ENCODE assay signal across 32 cellular contexts in the genomic region with DNA sequence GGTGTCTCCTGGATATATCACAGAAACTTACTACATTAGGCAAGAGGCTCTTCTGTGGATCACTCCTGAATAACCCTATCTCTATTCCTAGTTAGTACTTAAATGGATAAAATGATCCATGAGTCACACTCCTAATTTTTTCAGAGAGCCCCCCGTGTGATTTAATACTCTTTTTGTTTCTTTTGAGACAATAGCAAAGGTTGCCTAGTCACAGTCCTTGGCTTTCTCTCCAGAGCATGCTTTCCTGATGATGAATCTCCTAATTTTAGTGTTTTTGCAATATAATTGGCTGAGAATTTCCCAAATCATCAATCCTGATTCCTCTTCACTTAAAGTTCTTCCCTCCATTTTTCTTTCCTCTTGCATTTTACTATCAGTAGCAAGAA.
DNase-seq lines count a peak whose midpoint lies in the region; ATAC-seq and TF ChIP-seq lines count a peak whose summit lies in the region.
"Had no signal": no experiment of that assay in that cellular context is flagged by ENCODE, and none has a peak within 500 bp of the region (broad histone marks: within the 10 kb centered on the region; RNA-seq: fewer than 3 reads in every experiment).

No MANE protein-coding gene starts in this region.

- no peaks in the 10 kb centered on the region for H3K4me1 ChIP-seq in osteoblast (ENCODE audit: insufficient read depth, low read length)
- H3K4me1 ChIP-seq: esophagus muscularis mucosa, psoas muscle had no signal

- H3K4me3 Mint-ChIP-seq in central memory CD8-positive, alpha-beta T cell, result no peak overlapping the region
- H3K4me3 Mint-ChIP-seq in stimulated activated naive CD8-positive, alpha-beta T cell treated with anti-CD3 and anti-CD28 coated beads, Interleukin-15, amount 100 ng/mL, for 72 hours, result no peak overlapping the region
- H3K4me3 Mint-ChIP-seq: activated B cell treated with CpG ODN at 0.5 μM for 24 hours; activated naive CD8-positive, alpha-beta T cell treated with anti-CD3 and anti-CD28 coated beads, Interleukin-2, amount 10 ng/mL, durations not matched to agents 7 days and 5 days; endodermal cell; immature natural killer cell; natural killer cell; T-cell had no signal

- no peaks in the 10 kb centered on the region for H3K9me3 Mint-ChIP-seq in central memory CD8-positive, alpha-beta T cell
- no peaks in the 10 kb centered on the region for H3K9me3 Mint-ChIP-seq in stimulated activated naive CD8-positive, alpha-beta T cell treated with anti-CD3 and anti-CD28 coated beads, Interleukin-15, amount 100 ng/mL, for 72 hours
- H3K9me3 Mint-ChIP-seq: activated B cell treated with CpG ODN at 0.5 μM for 24 hours, natural killer cell, T-cell had no signal

- H3K4me2 ChIP-seq in osteoblast (ENCODE audit: insufficient read depth, low read length), result no peak overlapping the region

- no peak overlapping the region for H2AFZ ChIP-seq in osteoblast (ENCODE audit: low read length)

- peak; percentile 27 for DNase-seq in GM03348 (ENCODE audit: low spot score)
- DNase-seq in M059J (ENCODE audit: low read depth), result peak; percentile 29
- no peak for DNase-seq in central memory CD8-positive, alpha-beta T cell (ENCODE audit: low spot score in 2 of 2)
- DNase-seq in osteoblast (ENCODE audit: insufficient read length, low spot score, missing footprints), result peak; percentile 23
- DNase-seq in stimulated activated CD4-positive, alpha-beta T cell treated with anti-CD3 and anti-CD28 coated beads, Interleukin-4, amount 100 ng/mL, for 4 hours, result no peak
- no peak for DNase-seq in stimulated activated naive CD8-positive, alpha-beta T cell treated with anti-CD3 and anti-CD28 coated beads, Interleukin-15, amount 100 ng/mL, for 72 hours
- DNase-seq in stimulated activated CD4-positive, alpha-beta T cell treated with anti-CD3 and anti-CD28 coated beads, Interleukin-4, amount 100 ng/mL, for 1 hour, result no peak
- DNase-seq: activated B cell treated with CpG ODN at 0.5 μM for 24 hours; activated CD4-positive, alpha-beta T cell treated with anti-CD3 and anti-CD28 coated beads, Interleukin-2, amount 50 U/mL, for 48 hours; activated gamma-delta T cell treated with Interleukin-2 at 50 U/mL for 16 hours; activated naive CD8-positive, alpha-beta T cell treated with anti-CD3 and anti-CD28 coated beads, Interleukin-2, amount 10 ng/mL, durations not matched to agents 7 days and 5 days; activated T-cell treated with anti-CD3 and anti-CD28 coated beads, Interleukin-2, amount 50 U/mL, for 48 hours; aorta; dermis blood vessel endothelial cell; DMS153; endodermal cell; immature natural killer cell; left cardiac atrium; natural killer cell; NCI-H146; NCI-H446 treated with DMSO at 0.1 percent for 48 hours; NCI-H774; occipital lobe; psoas muscle; stimulated activated CD4-positive, alpha-beta T cell treated with anti-CD3 and anti-CD28 coated beads, Interleukin-12 subunit alpha, Interleukin-12 subunit beta, amount 100 ng/mL, for 4 hours; stimulated activated CD4-positive, alpha-beta T cell treated with anti-CD3 and anti-CD28 coated beads, Interleukin-2, amount 100 ng/mL, for 48 hours; T-cell had no signal

- TF ChIP-seq CTCF in osteoblast (IDR thresholded peaks at IDR 0.05; ENCODE audit: extremely low read depth, low read depth, low read length), result no peak

- H3K4me3 ChIP-seq in osteoblast (ENCODE audit: insufficient read depth, low read length), result no peak overlapping the region
- H3K4me3 ChIP-seq: BLaER1 treated with 17β-estradiol and CSF1 and Interleukin-3, amounts not matched to agents 10 nM and 100 nM; esophagus muscularis mucosa; lung; psoas muscle had no signal

- no peaks in the 10 kb centered on the region for H4K20me1 ChIP-seq in osteoblast (ENCODE audit: insufficient read depth, low read length)
- H4K20me1 ChIP-seq: BLaER1 treated with 17β-estradiol and CSF1 and Interleukin-3, amounts not matched to agents 10 nM and 100 nM had no signal

- H3K79me2 ChIP-seq in osteoblast (ENCODE audit: insufficient read depth, low read length), result no peaks in the 10 kb centered on the region

- peak overlapping the region; percentile 63 for H3K27ac ChIP-seq in osteoblast (ENCODE audit: low read depth, low read length)
- H3K27ac ChIP-seq: esophagus muscularis mucosa, psoas muscle had no signal

- no peaks in the 10 kb centered on the region for H3K4me1 Mint-ChIP-seq in central memory CD8-positive, alpha-beta T cell
- no peaks in the 10 kb centered on the region for H3K4me1 Mint-ChIP-seq in stimulated activated naive CD8-positive, alpha-beta T cell treated with anti-CD3 and anti-CD28 coated beads, Interleukin-15, amount 100 ng/mL, for 72 hours
- H3K4me1 Mint-ChIP-seq: activated B cell treated with CpG ODN at 0.5 μM for 24 hours; activated naive CD8-positive, alpha-beta T cell treated with anti-CD3 and anti-CD28 coated beads, Interleukin-2, amount 10 ng/mL, durations not matched to agents 7 days and 5 days; immature natural killer cell; natural killer cell; T-cell had no signal

- peak overlapping the region; percentile 54 for H3K27ac Mint-ChIP-seq in central memory CD8-positive, alpha-beta T cell (ENCODE audit: low read depth)
- no peak overlapping the region for H3K27ac Mint-ChIP-seq in stimulated activated naive CD8-positive, alpha-beta T cell treated with anti-CD3 and anti-CD28 coated beads, Interleukin-15, amount 100 ng/mL, for 72 hours
- H3K27ac Mint-ChIP-seq: activated B cell treated with CpG ODN at 0.5 μM for 24 hours; activated naive CD8-positive, alpha-beta T cell treated with anti-CD3 and anti-CD28 coated beads, Interleukin-2, amount 10 ng/mL, durations not matched to agents 7 days and 5 days; endodermal cell; immature natural killer cell; natural killer cell; T-cell had no signal

- H3K36me3 Mint-ChIP-seq in central memory CD8-positive, alpha-beta T cell (ENCODE audit: insufficient read depth), result no peaks in the 10 kb centered on the region
- H3K36me3 Mint-ChIP-seq: activated naive CD8-positive, alpha-beta T cell treated with anti-CD3 and anti-CD28 coated beads, Interleukin-2, amount 10 ng/mL, durations not matched to agents 7 days and 5 days; immature natural killer cell; natural killer cell; T-cell had no signal

- no peaks in the 10 kb centered on the region for H3K36me3 ChIP-seq in osteoblast (ENCODE audit: insufficient read depth, low read length)
- H3K36me3 ChIP-seq: BLaER1 treated with 17β-estradiol and CSF1 and Interleukin-3, amounts not matched to agents 10 nM and 100 nM; esophagus muscularis mucosa had no signal

- H3K9me3 ChIP-seq in osteoblast (ENCODE audit: low read depth, low read length), result peaks cover 2% of the 10 kb centered on the region
- H3K9me3 ChIP-seq: BLaER1 treated with 17β-estradiol and CSF1 and Interleukin-3, amounts not matched to agents 10 nM and 100 nM; psoas muscle had no signal

- no peak for ATAC-seq in central memory CD8-positive, alpha-beta T cell (replicated peaks; ENCODE audit: extremely low read depth, poor library complexity, severe bottlenecking)
- no peak for ATAC-seq in stimulated activated naive CD8-positive, alpha-beta T cell treated with anti-CD3 and anti-CD28 coated beads, Interleukin-15, amount 100 ng/mL, for 72 hours
- no peak for ATAC-seq in esophagus mucosa
- ATAC-seq: left cardiac atrium, natural killer cell, psoas muscle, sciatic nerve, T-cell had no signal

- peaks cover 12% of the 10 kb centered on the region for H3K27me3 Mint-ChIP-seq in central memory CD8-positive, alpha-beta T cell
- peaks cover 23% of the 10 kb centered on the region for H3K27me3 Mint-ChIP-seq in stimulated activated naive CD8-positive, alpha-beta T cell treated with anti-CD3 and anti-CD28 coated beads, Interleukin-15, amount 100 ng/mL, for 72 hours
- H3K27me3 Mint-ChIP-seq: activated B cell treated with CpG ODN at 0.5 μM for 24 hours had no signal

- no peaks in the 10 kb centered on the region for H3K27me3 ChIP-seq in osteoblast (ENCODE audit: insufficient read depth, low read length)
- H3K27me3 ChIP-seq: BLaER1 treated with 17β-estradiol and CSF1 and Interleukin-3, amounts not matched to agents 10 nM and 100 nM; esophagus muscularis mucosa had no signal

Comparison
In these comparisons a context has a peak if more than half of its experiments do, and no peak if none do; other contexts are left out.
1. DNase-seq: peak in GM03348 (single experiment), M059J (single experiment) and osteoblast (single experiment); none in central memory CD8-positive, alpha-beta T cell (0 of 2), stimulated activated CD4-positive, alpha-beta T cell treated with anti-CD3 and anti-CD28 coated beads, Interleukin-4, amount 100 ng/mL, for 4 hours (0 of 2), stimulated activated naive CD8-positive, alpha-beta T cell treated with anti-CD3 and anti-CD28 coated beads, Interleukin-15, amount 100 ng/mL, for 72 hours (0 of 2) and stimulated activated CD4-positive, alpha-beta T cell treated with anti-CD3 and anti-CD28 coated beads, Interleukin-4, amount 100 ng/mL, for 1 hour (single experiment).